8 cellular contexts compared by ENCODE assay signal in genomic region chr1:155598842-155599331, GRCh38. TPM values are rescaled to one million over a fixed set of nuclear protein-coding genes. Genes with fewer than 3 reads are reported as not detected.
DNase-seq lines count a peak whose midpoint lies in the region; ATAC-seq and TF ChIP-seq lines count a peak whose summit lies in the region.

No MANE protein-coding gene starts in this region.

- CTCF ChIA-PET in WTC11 (lab: Charles Lee): interaction anchor here (0.6 to 1.3 kb wide), 4 partner anchors 23 to 348 kb away, joined by 4 to 8 read pairs (median 6); no protein-coding TSS in a partner anchor

- peaks cover 6% of the 10 kb centered on the region for H3K4me1 ChIP-seq in GM23248 (ENCODE audit: insufficient read depth)

- no peaks in the 10 kb centered on the region for H3K36me3 ChIP-seq in GM23248 (ENCODE audit: low read depth)

- H2AFZ ChIP-seq in GM23248: peak overlapping the region; percentile 91

- 3% methylated on average over 12 of the region's 12 CpGs for WGBS in GM23248 (ENCODE audit: low coverage in 1 of 2, low lambda C conversion rate in 2 of 2, missing lambda C conversion rate in 2 of 2), 2 experiments

- H3K9me3 Mint-ChIP-seq in WTC11: no peaks in the 10 kb centered on the region

- ATAC-seq in WTC11: peak; percentile 86
- no peak for ATAC-seq in HG02973 (IDR thresholded peaks at IDR 0.05; ENCODE audit: unreplicated experiment)
- no peak for ATAC-seq in GM19351 (IDR thresholded peaks at IDR 0.05; ENCODE audit: unreplicated experiment)

- H3K4me3 Mint-ChIP-seq in WTC11: peak overlapping the region; percentile 45

- no peaks in the 10 kb centered on the region for H3K36me3 Mint-ChIP-seq in WTC11

- peak overlapping the region; percentile 59 for H3K9ac ChIP-seq in GM23248

- TF ChIP-seq CTCF in WTC11 (IDR thresholded peaks at IDR 0.05): no peak
- TF ChIP-seq CTCF in foreskin fibroblast (IDR thresholded peaks at IDR 0.05; ENCODE audit: low read depth, low read length): peak; percentile 2

- POLR2A ChIA-PET in WTC11 (lab: Charles Lee): interaction anchor here (0.7 kb wide), 1 partner anchor 1269 kb away, joined by 3 read pairs; no protein-coding TSS in a partner anchor

- peak overlapping the region; percentile 88 for H3K27ac Mint-ChIP-seq in WTC11

- peaks cover 21% of the 10 kb centered on the region for H3K4me1 Mint-ChIP-seq in WTC11

- peak overlapping the region; percentile 64 for H3K4me3 ChIP-seq in GM23248
- peak overlapping the region; percentile 1 to 31 for H3K4me3 ChIP-seq in foreskin fibroblast (ENCODE audit: low read depth in 1 of 2, low read length in 2 of 2)

- in situ Hi-C loops in GM23248 (cut with MboI): no loop called here

- no peaks in the 10 kb centered on the region for H4K20me1 ChIP-seq in GM23248 (ENCODE audit: insufficient read depth)

- peaks cover 11% of the 10 kb centered on the region; the same call in 1 of the 2 replicates for H3F3A ChIP-seq in GM23248 (ENCODE audit: insufficient read depth)

- H3K9me3 ChIP-seq in GM23248 (ENCODE audit: low read depth): no peaks in the 10 kb centered on the region

- H3K4me2 ChIP-seq in GM23248 (ENCODE audit: unreplicated experiment): peak overlapping the region; percentile 84

- no peaks in the 10 kb centered on the region for H3K9me2 ChIP-seq in GM23248 (ENCODE audit: insufficient read depth)

- H3K27me3 ChIP-seq in GM23248 (replicated peaks; ENCODE audit: insufficient read depth): no peaks in the 10 kb centered on the region

- DNase-seq in GM23248: peak; percentile 69
- no peak for DNase-seq in WTC11 (ENCODE audit: low spot score)
- DNase-seq in foreskin fibroblast: peak; percentile 58 to 80
- DNase-seq in putamen (ENCODE audit: low spot score): peak; percentile 48
- DNase-seq in iPS-NIHi7 (ENCODE audit: extremely low spot score): no peak
- DNase-seq in NCI-H2196 treated with DMSO at 0.1 percent for 48 hours (lab: John Stamatoyannopoulos, UW; ENCODE audit: unreplicated experiment): no peak

- H3K79me2 ChIP-seq in GM23248 (ENCODE audit: insufficient read depth): no peaks in the 10 kb centered on the region

- H3K27me3 Mint-ChIP-seq in WTC11 (ENCODE audit: low read depth): no peaks in the 10 kb centered on the region

- H3K27ac ChIP-seq in GM23248: peak overlapping the region; percentile 53

TF ChIP-seq in WTC11, 78 proteins besides CTCF, POLR2A, EP300 and RAD21:
- TF ChIP-seq ATF2 (CRISPR knock-in tag; IDR thresholded peaks at IDR 0.05; ENCODE audit: borderline replicate concordance, low read depth) (no peak), CREM (CRISPR knock-in tag; IDR thresholded peaks at IDR 0.05) (no peak), MYBL2 (CRISPR knock-in tag; IDR thresholded peaks at IDR 0.05) (no peak), FOXK1 (CRISPR knock-in tag; IDR thresholded peaks at IDR 0.05) (no peak), MAX (CRISPR knock-in tag; IDR thresholded peaks at IDR 0.05) (no peak), TP53 (CRISPR knock-in tag; IDR thresholded peaks at IDR 0.05) (no peak), TEAD1 (CRISPR knock-in tag; IDR thresholded peaks at IDR 0.05) (no peak), PRDM15 (CRISPR knock-in tag; IDR thresholded peaks at IDR 0.05) (no peak), ESRRA (CRISPR knock-in tag; IDR thresholded peaks at IDR 0.05; ENCODE audit: borderline replicate concordance) (no peak), HMGXB4 (CRISPR knock-in tag; IDR thresholded peaks at IDR 0.05) (no peak), OVOL2 (CRISPR knock-in tag; IDR thresholded peaks at IDR 0.05; ENCODE audit: borderline replicate concordance) (no peak), PRRX2 (CRISPR knock-in tag; IDR thresholded peaks at IDR 0.05) (no peak), JAZF1 (CRISPR knock-in tag; IDR thresholded peaks at IDR 0.05) (no peak), NFATC4 (CRISPR knock-in tag; IDR thresholded peaks at IDR 0.05) (no peak), E2F1 (CRISPR knock-in tag; IDR thresholded peaks at IDR 0.05) (no peak), SMAD4 (CRISPR knock-in tag; IDR thresholded peaks at IDR 0.05) (no peak), SOX15 (CRISPR knock-in tag; IDR thresholded peaks at IDR 0.05) (no peak), ZNF396 (CRISPR knock-in tag; IDR thresholded peaks at IDR 0.05; ENCODE audit: borderline replicate concordance) (no peak)

RNA-seq across cellular contexts. Expression of gene MSTO1, which starts 11.1 kb away (rescaled TPM):
- total RNA-seq in GM23248 (2014; rRNA removed; shearing (Covaris generic)): 16.0 and 46.7 TPM in 2 replicates
- 39.0 and 40.6 TPM in 2 replicates for polyA plus RNA-seq in GM23248 (2016; fragmentation: Nextera tagmentation; extraction: Ambion mirVana)
- 44.6 to 61.7 TPM (median 46.3 TPM) in 3 replicates for total RNA-seq in WTC11 (2021)

RNA-seq across cellular contexts. Expression of gene ASH1L, which starts 36.3 kb away (rescaled TPM):
- total RNA-seq in GM23248 (2014; rRNA removed; shearing (Covaris generic)): 18.2 and 20.0 TPM in 2 replicates
- polyA plus RNA-seq in GM23248 (2016; fragmentation: Nextera tagmentation; extraction: Ambion mirVana): 15.2 and 15.9 TPM in 2 replicates
- 26.6 to 29.3 TPM (median 27.0 TPM) in 3 replicates for total RNA-seq in WTC11 (2021)

Comparison
In these comparisons a context has a peak if more than half of its experiments do, and no peak if none do; other contexts are left out.
1. DNase-seq: peak in GM23248 (single experiment), foreskin fibroblast (2 of 2) and putamen (single experiment); none in WTC11 (single experiment), iPS-NIHi7 (single experiment) and NCI-H2196 treated with DMSO at 0.1 percent for 48 hours (single experiment).